In genomic region chr4:80614319-80614718, GRCh38 we compare ENCODE assay signal across 23 cellular contexts.
"Had no signal": no experiment of that assay in that cellular context is flagged by ENCODE, and none has a peak within 500 bp of the region (broad histone marks: within the 10 kb centered on the region; RNA-seq: fewer than 3 reads in every experiment).

No MANE protein-coding gene starts in this region.

- H3K36me3 ChIP-seq: brain microvascular endothelial cell, cardiac muscle cell, MG63 had no signal

- H3K27ac Mint-ChIP-seq: activated CD4-positive, alpha-beta memory T cell treated with anti-CD3 and anti-CD28 coated beads, Interleukin-2, amount 10 ng/mL, durations not matched to agents 7 days and 5 days; activated naive CD4-positive, alpha-beta T cell treated with anti-CD3 and anti-CD28 coated beads for 36 hours; activated naive CD8-positive, alpha-beta T cell; activated T-helper 17 cell treated with anti-CD3 and anti-CD28 coated beads, Interleukin-2, amount 50 U/mL, for 72 hours; T-cell had no signal

- H3K27me3 Mint-ChIP-seq: activated CD4-positive, alpha-beta memory T cell treated with anti-CD3 and anti-CD28 coated beads, Interleukin-2, amount 10 ng/mL, durations not matched to agents 7 days and 5 days; activated naive CD8-positive, alpha-beta T cell; activated T-helper 17 cell treated with anti-CD3 and anti-CD28 coated beads, Interleukin-2, amount 50 U/mL, for 72 hours had no signal

- H3K36me3 Mint-ChIP-seq: activated naive CD8-positive, alpha-beta T cell; T-cell had no signal

- H3K4me3 Mint-ChIP-seq: activated CD4-positive, alpha-beta memory T cell treated with anti-CD3 and anti-CD28 coated beads, Interleukin-2, amount 10 ng/mL, durations not matched to agents 7 days and 5 days; activated naive CD4-positive, alpha-beta T cell treated with anti-CD3 and anti-CD28 coated beads for 36 hours; activated naive CD8-positive, alpha-beta T cell; activated T-helper 17 cell treated with anti-CD3 and anti-CD28 coated beads, Interleukin-2, amount 50 U/mL, for 72 hours; T-cell had no signal

- H3K9me3 Mint-ChIP-seq: activated CD4-positive, alpha-beta memory T cell treated with anti-CD3 and anti-CD28 coated beads, Interleukin-2, amount 10 ng/mL, durations not matched to agents 7 days and 5 days; activated naive CD4-positive, alpha-beta T cell treated with anti-CD3 and anti-CD28 coated beads for 36 hours; activated T-helper 17 cell treated with anti-CD3 and anti-CD28 coated beads, Interleukin-2, amount 50 U/mL, for 72 hours; T-cell had no signal

- DNase-seq: activated CD4-positive, alpha-beta memory T cell treated with anti-CD3 and anti-CD28 coated beads, Interleukin-2, amount 10 ng/mL, durations not matched to agents 7 days and 5 days; activated CD4-positive, alpha-beta T cell treated with anti-CD3 and anti-CD28 coated beads, Interleukin-2, amount 50 U/mL, for 1 hour; activated CD4-positive, CD25-positive, alpha-beta regulatory T cell; activated gamma-delta T cell; activated naive CD4-positive, alpha-beta T cell treated with anti-CD3 and anti-CD28 coated beads for 36 hours; activated T-cell treated with anti-CD3 and anti-CD28 coated beads for 4 hours; activated T-cell treated with anti-CD3 and anti-CD28 coated beads, Interleukin-2, amount 50 U/mL, for 48 hours; brain microvascular endothelial cell; MG63; MV-4-11; NCI-H1092 treated with DMSO at 0.1 percent for 48 hours; NCI-H1417 treated with DMSO at 0.1 percent for 48 hours; NCI-H1694; NCI-H2029; NCI-H2107; NCI-H69; SIG-M5; T-cell; T-helper 2 cell; T1000 had no signal

- H3K4me1 Mint-ChIP-seq: activated CD4-positive, alpha-beta memory T cell treated with anti-CD3 and anti-CD28 coated beads, Interleukin-2, amount 10 ng/mL, durations not matched to agents 7 days and 5 days; activated T-helper 17 cell treated with anti-CD3 and anti-CD28 coated beads, Interleukin-2, amount 50 U/mL, for 72 hours had no signal

- H3K27ac ChIP-seq: brain microvascular endothelial cell, cardiac muscle cell had no signal

- H3K27me3 ChIP-seq: cardiac muscle cell, MG63 had no signal

- H3K9me3 ChIP-seq: MG63 had no signal

- H3K4me3 ChIP-seq: cardiac muscle cell, MG63 had no signal

- ATAC-seq: activated T-helper 17 cell treated with anti-CD3 and anti-CD28 coated beads, Interleukin-2, amount 50 U/mL, for 72 hours; T-cell had no signal
